Comparison of ENCODE assay signal across 11 cellular contexts in the genomic region with DNA sequence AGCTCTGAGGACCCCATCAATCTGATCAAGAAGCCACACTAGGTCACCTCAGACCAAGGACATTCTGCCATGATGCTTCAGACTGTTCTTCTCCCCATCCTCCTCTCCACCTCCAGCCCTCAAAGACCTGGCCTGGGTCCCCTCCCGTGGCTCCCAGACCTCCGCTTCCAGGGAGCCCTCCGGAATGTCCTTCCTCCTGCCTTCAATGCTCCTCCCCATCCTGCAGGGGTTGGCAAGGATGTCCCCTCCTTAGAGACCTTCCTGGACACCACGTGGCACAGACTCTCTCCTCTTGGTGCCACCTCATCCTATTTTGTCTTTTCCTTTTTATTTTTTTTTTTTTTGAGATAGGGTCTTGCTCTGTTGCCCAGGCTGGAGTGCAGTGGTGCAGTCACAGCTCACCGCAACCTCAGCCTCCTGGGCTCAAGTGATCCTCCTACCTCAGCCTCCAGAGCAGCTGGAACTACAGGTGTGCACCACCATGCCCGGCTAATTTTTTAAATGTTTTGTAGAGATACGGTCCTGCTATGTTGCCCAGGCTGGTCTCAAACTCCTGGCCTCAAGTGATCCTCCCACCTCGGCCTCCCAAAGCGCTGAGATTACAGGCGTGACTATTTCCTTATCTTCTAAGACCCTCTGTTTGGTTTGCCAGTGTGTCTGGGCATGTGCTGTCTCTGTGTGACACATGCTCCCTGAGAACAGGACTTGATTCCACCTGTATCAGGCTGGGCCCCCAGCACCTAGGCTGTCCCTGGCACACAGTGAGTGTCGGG.
DNase-seq lines count a peak whose midpoint lies in the region; ATAC-seq and TF ChIP-seq lines count a peak whose summit lies in the region.
"Had no signal": no experiment of that assay in that cellular context is flagged by ENCODE, and none has a peak within 500 bp of the region (broad histone marks: within the 10 kb centered on the region; RNA-seq: fewer than 3 reads in every experiment).

No MANE protein-coding gene starts in this region.

- CTCF ChIA-PET in HEK293 (lab: Yijun Ruan, JAX) (interaction anchor here (1.1 to 1.9 kb wide), 4 partner anchors 13 to 356 kb away, joined by 3 to 19 read pairs (median 4); no protein-coding TSS in a partner anchor), A673 (lab: Charles Lee) (interaction anchor here (0.8 kb wide), 1 partner anchor 38 kb away, joined by 3 read pairs; no protein-coding TSS in a partner anchor)

- BruUV-seq in A673 (replicated peaks; lab: Mats Ljungman, UMichigan), result no TSS peak

- TF ChIP-seq CTCF in HEK293 (tag by site-specific recombination; IDR thresholded peaks at IDR 0.05) (no peak), A673 (conservative IDR thresholded peaks at IDR 0.05; ENCODE audit: low read depth, low read length) (no peak)

- H3K9me3 Mint-ChIP-seq in CD4-positive, CD25-positive, alpha-beta regulatory T cell, result peaks cover 0 to 1% (median 0%) of the 10 kb centered on the region in 7 donors
- peaks cover 4% of the 10 kb centered on the region for H3K9me3 Mint-ChIP-seq in activated naive CD8-positive, alpha-beta T cell treated with anti-CD3 and anti-CD28 coated beads for 36 hours
- no peaks in the 10 kb centered on the region for H3K9me3 Mint-ChIP-seq in naive thymus-derived CD8-positive, alpha-beta T cell

- H3K27me3 ChIP-seq in CD4-positive, CD25-positive, alpha-beta regulatory T cell (ENCODE audit: control insufficient read depth, insufficient read depth, low read length), result no peaks in the 10 kb centered on the region
- H3K27me3 ChIP-seq in A673 (replicated peaks; ENCODE audit: insufficient read depth, low read depth, low read length, poor library complexity), result no peaks in the 10 kb centered on the region

- no peak overlapping the region for H3K4me3 ChIP-seq in CD4-positive, CD25-positive, alpha-beta regulatory T cell (ENCODE audit: low read depth, low read length)
- H3K4me3 ChIP-seq in HEK293 (ENCODE audit: low read depth, low read length) (no peak overlapping the region), A673 (ENCODE audit: low read depth, low read length, poor library complexity, severe bottlenecking) (no peak overlapping the region)

- peaks cover 3% of the 10 kb centered on the region for H3K36me3 Mint-ChIP-seq in CD4-positive, CD25-positive, alpha-beta regulatory T cell
- H3K36me3 Mint-ChIP-seq in activated naive CD8-positive, alpha-beta T cell treated with anti-CD3 and anti-CD28 coated beads for 36 hours, result no peaks in the 10 kb centered on the region
- no peaks in the 10 kb centered on the region for H3K36me3 Mint-ChIP-seq in naive thymus-derived CD8-positive, alpha-beta T cell
- H3K36me3 Mint-ChIP-seq: brain had no signal

- no peaks in the 10 kb centered on the region for H3K36me3 ChIP-seq in CD4-positive, CD25-positive, alpha-beta regulatory T cell (ENCODE audit: control insufficient read depth, insufficient read depth, low read length)
- H3K36me3 ChIP-seq in HEK293 (ENCODE audit: control insufficient read depth in 2 of 2, insufficient read depth in 1 of 2, low read length in 2 of 2) (no peaks in the 10 kb centered on the region), A673 (ENCODE audit: insufficient read depth, low read length, poor library complexity, severe bottlenecking) (no peaks in the 10 kb centered on the region)

- intact Hi-C loops in A673 (cut with micrococcal nuclease; ENCODE audit: unreplicated experiment), result loop anchor here (10.0 kb wide), 2 partner anchors 223 to 463 kb away; a partner anchor contains a TSS

- no peak for DNase-seq in CD4-positive, CD25-positive, alpha-beta regulatory T cell
- DNase-seq in activated naive CD8-positive, alpha-beta T cell treated with anti-CD3 and anti-CD28 coated beads for 36 hours, result no peak
- no peak for DNase-seq in naive thymus-derived CD8-positive, alpha-beta T cell
- no peak for DNase-seq in A673 (ENCODE audit: low spot score)
- DNase-seq: Caco-2; NCI-H524; stimulated activated CD4-positive, alpha-beta T cell treated with anti-CD3 and anti-CD28 coated beads, Interleukin-4, amount 100 ng/mL, for 24 hours had no signal

- peaks cover 64% of the 10 kb centered on the region for H3K4me1 ChIP-seq in CD4-positive, CD25-positive, alpha-beta regulatory T cell (ENCODE audit: control insufficient read depth, insufficient read depth, low read length, poor library complexity, severe bottlenecking)
- H3K4me1 ChIP-seq in HEK293 (ENCODE audit: control insufficient read depth, insufficient read depth, low read length) (no peaks in the 10 kb centered on the region), A673 (ENCODE audit: insufficient read depth, low read length, poor library complexity, severe bottlenecking) (no peaks in the 10 kb centered on the region)
- H3K4me1 ChIP-seq: Caco-2 had no signal

- no peak for ATAC-seq in CD4-positive, CD25-positive, alpha-beta regulatory T cell (ENCODE audit: low read depth in 2 of 2)
- no peak for ATAC-seq in naive thymus-derived CD8-positive, alpha-beta T cell
- ATAC-seq in HG03469 (IDR thresholded peaks at IDR 0.05; ENCODE audit: unreplicated experiment) (no peak), GM21360 (IDR thresholded peaks at IDR 0.05; ENCODE audit: unreplicated experiment) (no peak)

- POLR2A ChIA-PET in HEK293 (lab: Yijun Ruan, JAX), result interaction anchor here (2.0 to 4.6 kb wide), 2 partner anchors 142 kb away, joined by 13 to 31 read pairs; a partner anchor contains a TSS
- POLR2A ChIA-PET in naive thymus-derived CD8-positive, alpha-beta T cell (lab: Charles Lee), result interaction anchor here (0.6 to 14.1 kb wide), 10 partner anchors 10 to 1209 kb away, joined by 3 to 346 read pairs (median 4); a partner anchor contains a TSS
- POLR2A ChIA-PET in A673 (lab: Charles Lee; ENCODE audit: low non-redundant PET), result interaction anchor here (0.8 kb wide), 1 partner anchor 141 kb away, joined by 3 read pairs; no protein-coding TSS in a partner anchor

- no peaks in the 10 kb centered on the region for H3K9me3 ChIP-seq in CD4-positive, CD25-positive, alpha-beta regulatory T cell (ENCODE audit: control insufficient read depth in 2 of 2, low read length in 2 of 2)
- H3K9me3 ChIP-seq in HEK293 (ENCODE audit: control insufficient read depth, insufficient read depth, low read depth, low read length) (no peaks in the 10 kb centered on the region), A673 (ENCODE audit: low read depth, low read length, poor library complexity, severe bottlenecking) (no peaks in the 10 kb centered on the region)

- H3K27ac Mint-ChIP-seq in CD4-positive, CD25-positive, alpha-beta regulatory T cell, result peak overlapping the region; percentile 88 to 99 (median 95)
- peak overlapping the region; percentile 86 for H3K27ac Mint-ChIP-seq in activated naive CD8-positive, alpha-beta T cell treated with anti-CD3 and anti-CD28 coated beads for 36 hours
- peak overlapping the region; percentile 63 to 97 (median 91) for H3K27ac Mint-ChIP-seq in naive thymus-derived CD8-positive, alpha-beta T cell
- H3K27ac Mint-ChIP-seq: brain had no signal

- H3K4me3 Mint-ChIP-seq in CD4-positive, CD25-positive, alpha-beta regulatory T cell, result peak overlapping the region; percentile 36 to 88 (median 84)
- peak overlapping the region; percentile 10 for H3K4me3 Mint-ChIP-seq in activated naive CD8-positive, alpha-beta T cell treated with anti-CD3 and anti-CD28 coated beads for 36 hours
- peak overlapping the region; percentile 59 to 86 (median 76) for H3K4me3 Mint-ChIP-seq in naive thymus-derived CD8-positive, alpha-beta T cell
- H3K4me3 Mint-ChIP-seq: brain had no signal

- H3K4me1 Mint-ChIP-seq in CD4-positive, CD25-positive, alpha-beta regulatory T cell, result peaks cover 11 to 68% (median 49%) of the 10 kb centered on the region in 4 donors
- H3K4me1 Mint-ChIP-seq in activated naive CD8-positive, alpha-beta T cell treated with anti-CD3 and anti-CD28 coated beads for 36 hours, result peaks cover 69% of the 10 kb centered on the region
- H3K4me1 Mint-ChIP-seq in naive thymus-derived CD8-positive, alpha-beta T cell, result peaks cover 26 to 81% (median 71%) of the 10 kb centered on the region in 4 donors
- H3K4me1 Mint-ChIP-seq: brain had no signal

- H3K27me3 Mint-ChIP-seq in CD4-positive, CD25-positive, alpha-beta regulatory T cell, result peaks cover 8% of the 10 kb centered on the region
- H3K27me3 Mint-ChIP-seq in activated naive CD8-positive, alpha-beta T cell treated with anti-CD3 and anti-CD28 coated beads for 36 hours, result no peaks in the 10 kb centered on the region
- no peaks in the 10 kb centered on the region for H3K27me3 Mint-ChIP-seq in naive thymus-derived CD8-positive, alpha-beta T cell

- H3K27ac ChIP-seq in CD4-positive, CD25-positive, alpha-beta regulatory T cell (ENCODE audit: insufficient read depth, low read length, poor library complexity, severe bottlenecking), result peak overlapping the region; percentile 78
- no peak overlapping the region for H3K27ac ChIP-seq in HEK293 (ENCODE audit: extremely low read depth, low read depth, low read length)
- H3K27ac ChIP-seq in A673 (ENCODE audit: low read depth, low read length, poor library complexity, severe bottlenecking), result no peak overlapping the region

TF ChIP-seq in HEK293, 187 proteins besides CTCF, POLR2A, EP300 and RAD21:
- no peak for TF ChIP-seq ZNF19 (tag by site-specific recombination; IDR thresholded peaks at IDR 0.05; ENCODE audit: low read depth)
- TF ChIP-seq ZNF121 (tag by site-specific recombination; IDR thresholded peaks at IDR 0.05), result peak; percentile 29; the same call in 1 of the 2 replicates

Comparison
In these comparisons a context has a peak if more than half of its experiments do, and no peak if none do; other contexts are left out.
1. H3K4me3 Mint-ChIP-seq: peak in every context shown above with its lines; median percentile 84 in CD4-positive, CD25-positive, alpha-beta regulatory T cell; 76 in naive thymus-derived CD8-positive, alpha-beta T cell; 10 in activated naive CD8-positive, alpha-beta T cell treated with anti-CD3 and anti-CD28 coated beads for 36 hours.